ENCODE assay signal across 7 cellular contexts in the genomic region with DNA sequence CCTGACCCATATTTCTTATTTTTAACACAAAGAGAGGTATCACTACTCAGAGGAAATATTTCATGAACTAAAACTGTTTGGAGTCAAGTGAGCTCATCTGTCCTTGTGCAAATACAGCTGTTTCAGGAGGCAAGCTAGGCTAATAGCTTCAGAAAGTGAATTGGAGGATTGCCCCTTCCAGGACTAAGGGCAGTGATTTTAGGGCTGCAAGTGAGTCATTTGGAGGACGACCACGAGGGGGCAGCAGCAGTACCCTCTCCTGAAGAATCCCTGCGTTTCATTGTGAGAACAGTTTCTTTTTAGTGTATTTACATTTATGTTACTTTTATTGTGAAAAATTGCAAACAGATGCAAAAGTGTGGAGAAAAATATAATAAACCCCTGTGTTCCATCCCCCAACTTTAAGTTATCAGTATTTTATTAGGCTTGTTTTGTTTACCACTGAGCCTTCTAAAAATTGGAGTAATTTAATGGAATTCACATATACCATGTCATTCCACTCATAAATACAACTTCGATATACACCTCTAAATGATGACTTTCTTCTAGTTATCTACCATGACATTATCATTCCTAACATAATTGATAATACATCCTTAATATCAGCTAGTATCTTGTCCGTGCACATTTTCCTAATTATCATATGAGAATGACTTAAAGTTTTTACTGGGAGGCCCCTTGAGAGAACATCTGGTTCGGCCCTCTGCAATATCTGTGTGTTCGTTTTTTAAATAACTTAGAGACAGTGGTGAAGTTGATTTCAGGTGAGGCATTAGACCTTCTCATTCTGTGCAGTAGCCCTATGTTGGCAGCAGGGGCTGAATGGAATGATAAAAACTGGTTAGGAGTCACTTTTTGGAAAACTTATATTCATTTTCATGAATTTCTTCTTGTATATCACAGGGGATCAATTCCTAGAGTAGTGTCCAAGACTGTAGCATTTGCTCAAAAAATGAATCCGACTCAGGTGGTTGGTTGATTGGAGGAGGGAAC. TPM values are rescaled to one million over a fixed set of nuclear protein-coding genes. Genes with fewer than 3 reads are reported as not detected.
DNase-seq lines count a peak whose midpoint lies in the region; ATAC-seq and TF ChIP-seq lines count a peak whose summit lies in the region.

No MANE protein-coding gene starts in this region.

- peak; percentile 1 for DNase-seq in NCI-H1048 (lab: John Stamatoyannopoulos, UW)
- peak; percentile 58 for DNase-seq in T-helper 2 cell treated with Interferon-gamma antibody and Interleukin-4, amounts not matched to agents 5 μg/mL and 100 μg/mL, for 36 hours (ENCODE audit: low spot score)
- peak; percentile 28 for DNase-seq in amniotic stem cell (lab: John Stamatoyannopoulos, UW)
- peak; percentile 82 for DNase-seq in right atrium auricular region (ENCODE audit: low spot score)
- DNase-seq in sciatic nerve (ENCODE audit: low spot score), result peak; percentile 90
- DNase-seq in SHP77 treated with DMSO at 0.1 percent for 48 hours (lab: John Stamatoyannopoulos, UW), result no peak

- H3K9me3 Mint-ChIP-seq in T-helper 2 cell treated with Interferon-gamma antibody and Interleukin-4, amounts not matched to agents 5 μg/mL and 100 μg/mL, for 36 hours, result no peaks in the 10 kb centered on the region

- TF ChIP-seq CTCF in GM12874 (IDR thresholded peaks at IDR 0.05; ENCODE audit: insufficient read depth, low read depth, low read length) (peak; percentile 83), right atrium auricular region (IDR thresholded peaks at IDR 0.05) (peak; percentile 84 to 89)

- H3K27me3 Mint-ChIP-seq in T-helper 2 cell treated with Interferon-gamma antibody and Interleukin-4, amounts not matched to agents 5 μg/mL and 100 μg/mL, for 36 hours (ENCODE audit: low read depth), result no peaks in the 10 kb centered on the region

- peak; percentile 82 for ATAC-seq in sciatic nerve

- intact Hi-C loops in sciatic nerve (cut with DNase I), result no loop called here

- no peaks in the 10 kb centered on the region for H3K9me3 ChIP-seq in right atrium auricular region

- no peak overlapping the region for H3K27ac ChIP-seq in right atrium auricular region

- no peaks in the 10 kb centered on the region for H3K4me1 ChIP-seq in right atrium auricular region

- no peaks in the 10 kb centered on the region for H3K27me3 ChIP-seq in right atrium auricular region

- H3K4me3 ChIP-seq in right atrium auricular region, result no peak overlapping the region

- no peak overlapping the region for H3K4me3 Mint-ChIP-seq in T-helper 2 cell treated with Interferon-gamma antibody and Interleukin-4, amounts not matched to agents 5 μg/mL and 100 μg/mL, for 36 hours

- H3K27ac Mint-ChIP-seq in T-helper 2 cell treated with Interferon-gamma antibody and Interleukin-4, amounts not matched to agents 5 μg/mL and 100 μg/mL, for 36 hours, result no peak overlapping the region

- H3K36me3 ChIP-seq in right atrium auricular region, result peaks cover 98% of the 10 kb centered on the region

- H3K4me1 Mint-ChIP-seq in T-helper 2 cell treated with Interferon-gamma antibody and Interleukin-4, amounts not matched to agents 5 μg/mL and 100 μg/mL, for 36 hours (ENCODE audit: low read depth), result peaks cover 11% of the 10 kb centered on the region

- H3K36me3 Mint-ChIP-seq in T-helper 2 cell treated with Interferon-gamma antibody and Interleukin-4, amounts not matched to agents 5 μg/mL and 100 μg/mL, for 36 hours (ENCODE audit: low read depth), result peaks cover 62% of the 10 kb centered on the region

RNA-seq across cellular contexts. Expression of gene FOXJ2, which starts 13.7 kb away (rescaled TPM):
- total RNA-seq in right atrium auricular region (10 to 100 TPM; 19.9 to 22.1 TPM), sciatic nerve (29.9 TPM)

RNA-seq across cellular contexts. Expression of gene C3AR1, which starts 19.9 kb away (rescaled TPM):
- total RNA-seq in right atrium auricular region, result 10 to 100 TPM in 1 of 2 donors, 1 to 10 TPM in 1; 3.4 to 10.6 TPM
- total RNA-seq in sciatic nerve, result 21.8 TPM

RNA-seq across cellular contexts. Expression of gene NECAP1, which starts 35.8 kb away (rescaled TPM):
- total RNA-seq in right atrium auricular region, result 10 to 100 TPM; 25.4 to 37.9 TPM
- 34.8 TPM for total RNA-seq in sciatic nerve
